Comparison of ENCODE assay signal across 8 cellular contexts in genomic region chr12:6778571-6779550, GRCh38. TPM values are rescaled to one million over a fixed set of nuclear protein-coding genes. Genes with fewer than 3 reads are reported as not detected.
A peak's percentile ranks its signal among the peaks of the same experiment; 100 is the strongest.
DNase-seq lines count a peak whose midpoint lies in the region; ATAC-seq and TF ChIP-seq lines count a peak whose summit lies in the region.

No MANE protein-coding gene starts in this region.

- no peaks in the 10 kb centered on the region for H3K36me3 Mint-ChIP-seq in activated B cell treated with CpG ODN at 0.5 μM for 24 hours (ENCODE audit: low read depth)

- peaks cover 9% of the 10 kb centered on the region for H3K4me1 Mint-ChIP-seq in activated B cell treated with CpG ODN at 0.5 μM for 24 hours

- peak overlapping the region; percentile 74 for H3K4me3 Mint-ChIP-seq in activated B cell treated with CpG ODN at 0.5 μM for 24 hours

- H3K27ac Mint-ChIP-seq in activated B cell treated with CpG ODN at 0.5 μM for 24 hours, result peak overlapping the region; percentile 4

- ATAC-seq in GM18517 (IDR thresholded peaks at IDR 0.05; ENCODE audit: unreplicated experiment) (peak; percentile 80), HG03135 (IDR thresholded peaks at IDR 0.05; ENCODE audit: unreplicated experiment) (peak; percentile 78), activated B cell treated with CpG ODN at 0.5 μM for 24 hours (ENCODE audit: low read depth) (peak; percentile 98)

- TF ChIP-seq CTCF in activated B cell treated with CpG ODN at 0.5 μM for 24 hours (IDR thresholded peaks at IDR 0.05), result peak; percentile 68

- intact Hi-C loops in activated B cell treated with CpG ODN at 0.5 μM for 24 hours (cut with micrococcal nuclease), result loop anchor here (1.0 to 2.0 kb wide), 8 partner anchors 13 to 225 kb away; partner anchors contain the start of genes MLF2, PTMS and ZNF384

- DNase-seq in 8988T (peak; percentile 76), NCI-H345 (lab: John Stamatoyannopoulos, UW) (peak; percentile 91), activated B cell treated with CpG ODN at 0.5 μM for 24 hours (peak; percentile 77), caudate nucleus (lab: John Stamatoyannopoulos, UW) (peak in 60 of 61 donors; percentile 45 to 94 (median 82)), inferior parietal cortex (ENCODE audit: extremely low spot score) (peak; percentile 92), smooth muscle cell of the brain vasculature (ENCODE audit: low read depth, low spot score) (peak; percentile 84)

- CTCF ChIA-PET in activated B cell treated with CpG ODN at 0.5 μM for 24 hours (lab: Charles Lee), result interaction anchor here (0.6 to 4.9 kb wide), 12 partner anchors 13 to 225 kb away, joined by 3 to 44 read pairs (median 4); partner anchors contain the start of genes LPAR5, MLF2 and PTMS

- H3K9me3 Mint-ChIP-seq in activated B cell treated with CpG ODN at 0.5 μM for 24 hours, result no peaks in the 10 kb centered on the region

- POLR2A ChIA-PET in activated B cell treated with CpG ODN at 0.5 μM for 24 hours (lab: Charles Lee), result interaction anchor here (0.5 to 1.1 kb wide), 5 partner anchors 12 to 173 kb away, joined by 3 to 9 read pairs (median 4); partner anchors contain the start of genes MLF2 and PTMS

- peak overlapping the region; percentile 46 for H3K27ac ChIP-seq in caudate nucleus (ENCODE audit: low read depth, low read length)

- peaks cover 42% of the 10 kb centered on the region for H3K27me3 Mint-ChIP-seq in activated B cell treated with CpG ODN at 0.5 μM for 24 hours

RNA-seq across cellular contexts. Expression of gene LAG3, which starts 6.5 kb away (rescaled TPM):
- total RNA-seq in activated B cell treated with CpG ODN at 0.5 μM for 24 hours, result 0.12 TPM in 1 of 2 replicates, not detected in the other

RNA-seq across cellular contexts. Expression of gene CD4, which starts 10.5 kb away (rescaled TPM):
- total RNA-seq in activated B cell treated with CpG ODN at 0.5 μM for 24 hours, result 0.22 and 0.32 TPM in 2 replicates

RNA-seq across cellular contexts. Expression of gene PTMS, which starts 12.7 kb away (rescaled TPM):
- total RNA-seq in activated B cell treated with CpG ODN at 0.5 μM for 24 hours, result 4.8 and 6.4 TPM in 2 replicates

RNA-seq across cellular contexts. Expression of gene MLF2, which starts 25.9 kb away (rescaled TPM):
- total RNA-seq in activated B cell treated with CpG ODN at 0.5 μM for 24 hours, result 102 and 105 TPM in 2 replicates

RNA-seq across cellular contexts. Expression of gene GPR162, which starts 42.8 kb away (rescaled TPM):
- total RNA-seq in activated B cell treated with CpG ODN at 0.5 μM for 24 hours, result not detected in 2 replicates

Comparison
In these comparisons a context has a peak if more than half of its experiments do, and no peak if none do; other contexts are left out.
1. Peak in every context shown above with its lines: DNase-seq, ATAC-seq and H3K27ac ChIP-seq.